ENCODE assay signal across 1 cellular context in genomic region chr3:197949767-197950660, GRCh38.
TF ChIP-seq lines count a peak whose summit lies in the region.

Gene RPL35A, plus strand, starts transcription at chr3:197950190. Its CDS starts 778 bp downstream, at chr3:197950968.

TF ChIP-seq in HepG2, 621 proteins besides CTCF, POLR2A, EP300 and RAD21 (continued from another document and continues in another):
- TF ChIP-seq DMAP1 (CRISPR knock-in tag; IDR thresholded peaks at IDR 0.05) (peak; percentile 94), ZNF318 (CRISPR knock-in tag; IDR thresholded peaks at IDR 0.05) (0 out of 2 replicates have a peak, but pooled peaks have one; percentile 62), RFX5 (IDR thresholded peaks at IDR 0.05; ENCODE audit: low read depth, low read length) (peak; percentile 75), FOXA3 (CRISPR knock-in tag; IDR thresholded peaks at IDR 0.05) (peak; percentile 55), CSRNP1 (CRISPR knock-in tag; IDR thresholded peaks at IDR 0.05) (no peak), ZNF563 (CRISPR knock-in tag; IDR thresholded peaks at IDR 0.05) (no peak), ZNF646 (CRISPR knock-in tag; IDR thresholded peaks at IDR 0.05) (no peak), ZBTB26 (CRISPR knock-in tag; IDR thresholded peaks at IDR 0.05; ENCODE audit: borderline replicate concordance) (0 out of 2 replicates have a peak, but pooled peaks have one; percentile 38), RFX3 (CRISPR knock-in tag; IDR thresholded peaks at IDR 0.05) (peak; percentile 98), IRF1 (CRISPR knock-in tag; IDR thresholded peaks at IDR 0.05; ENCODE audit: low read depth) (no peak), STAG1 (CRISPR knock-in tag; IDR thresholded peaks at IDR 0.05) (no peak), REL (CRISPR knock-in tag; conservative IDR thresholded peaks at IDR 0.05) (no peak), ZNF687 (CRISPR knock-in tag; IDR thresholded peaks at IDR 0.05) (peak; percentile 61), IKZF5 (CRISPR knock-in tag; IDR thresholded peaks at IDR 0.05) (peak; percentile 77; the same call in 1 of the 2 replicates), NFYC (CRISPR knock-in tag; IDR thresholded peaks at IDR 0.05) (peak; percentile 74), ZNF382 (CRISPR knock-in tag; IDR thresholded peaks at IDR 0.05; ENCODE audit: borderline replicate concordance) (no peak), ATM (IDR thresholded peaks at IDR 0.05; ENCODE audit: borderline replicate concordance) (no peak), ZNF343 (CRISPR knock-in tag; IDR thresholded peaks at IDR 0.05) (no peak), E2F2 (CRISPR knock-in tag; IDR thresholded peaks at IDR 0.05; ENCODE audit: borderline replicate concordance) (no peak), CREM (IDR thresholded peaks at IDR 0.05) (peak; percentile 77), CREM (CRISPR knock-in tag; IDR thresholded peaks at IDR 0.05) (no peak), MXD4 (CRISPR knock-in tag; IDR thresholded peaks at IDR 0.05) (0 out of 2 replicates have a peak, but pooled peaks have one; percentile 60), IRX3 (CRISPR knock-in tag; IDR thresholded peaks at IDR 0.05; ENCODE audit: borderline replicate concordance, low read depth) (no peak), CREB3 (CRISPR knock-in tag; IDR thresholded peaks at IDR 0.05) (no peak), NR2F6 (IDR thresholded peaks at IDR 0.05) (peak; percentile 25; the same call in 1 of the 2 replicates), NR2F6 (CRISPR knock-in tag; IDR thresholded peaks at IDR 0.05) (peak; percentile 7; the same call in 1 of the 2 replicates), ZNF850 (CRISPR knock-in tag; conservative IDR thresholded peaks at IDR 0.05) (no peak)
